ENCODE assay signal across 1 cellular context in genomic region chr6:116631379-116631990, GRCh38.
TF ChIP-seq lines count a peak whose summit lies in the region.

No MANE protein-coding gene starts in this region.

TF ChIP-seq in HepG2, 621 proteins besides CTCF, POLR2A, EP300 and RAD21 (continued from another document and continues in another):
- TF ChIP-seq, protein P1, sequence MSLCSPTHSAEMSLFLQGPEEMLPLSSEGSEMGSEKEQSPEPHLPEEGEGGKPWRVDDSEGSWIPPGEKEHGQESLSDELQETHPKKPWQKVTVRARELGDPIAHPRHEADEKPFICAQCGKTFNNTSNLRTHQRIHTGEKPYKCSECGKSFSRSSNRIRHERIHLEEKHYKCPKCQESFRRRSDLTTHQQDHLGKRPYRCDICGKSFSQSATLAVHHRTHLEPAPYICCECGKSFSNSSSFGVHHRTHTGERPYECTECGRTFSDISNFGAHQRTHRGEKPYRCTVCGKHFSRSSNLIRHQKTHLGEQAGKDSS (CRISPR knock-in tag; IDR thresholded peaks at IDR 0.05; ENCODE audit: borderline replicate concordance, low read depth) = no peak
- TF ChIP-seq RFXAP (CRISPR knock-in tag; IDR thresholded peaks at IDR 0.05; ENCODE audit: borderline replicate concordance) = peak; percentile 90
- peak; percentile 83; the same call in 1 of the 2 replicates for TF ChIP-seq NR2F2 (IDR thresholded peaks at IDR 0.05; ENCODE audit: borderline replicate concordance, low read depth)
- TF ChIP-seq ZNF263 (CRISPR knock-in tag; IDR thresholded peaks at IDR 0.05) = peak; percentile 39; the same call in 1 of the 2 replicates
- TF ChIP-seq MIER2 (CRISPR knock-in tag; IDR thresholded peaks at IDR 0.05) = peak; percentile 90
- peak; percentile 80; the same call in 1 of the 2 replicates for TF ChIP-seq PITX1 (CRISPR knock-in tag; IDR thresholded peaks at IDR 0.05)
- peak; percentile 83 to 88 for TF ChIP-seq MAFK (conservative IDR thresholded peaks at IDR 0.05 in 1 of 2, IDR thresholded peaks at IDR 0.05 in 1 of 2; ENCODE audit: low read length in 2 of 2)
- TF ChIP-seq ZSCAN29 (CRISPR knock-in tag; conservative IDR thresholded peaks at IDR 0.05) = peak; percentile 73; the same call in 1 of the 2 replicates
- TF ChIP-seq GATAD2A (CRISPR knock-in tag; IDR thresholded peaks at IDR 0.05) = peak; percentile 100
- TF ChIP-seq, protein P2, sequence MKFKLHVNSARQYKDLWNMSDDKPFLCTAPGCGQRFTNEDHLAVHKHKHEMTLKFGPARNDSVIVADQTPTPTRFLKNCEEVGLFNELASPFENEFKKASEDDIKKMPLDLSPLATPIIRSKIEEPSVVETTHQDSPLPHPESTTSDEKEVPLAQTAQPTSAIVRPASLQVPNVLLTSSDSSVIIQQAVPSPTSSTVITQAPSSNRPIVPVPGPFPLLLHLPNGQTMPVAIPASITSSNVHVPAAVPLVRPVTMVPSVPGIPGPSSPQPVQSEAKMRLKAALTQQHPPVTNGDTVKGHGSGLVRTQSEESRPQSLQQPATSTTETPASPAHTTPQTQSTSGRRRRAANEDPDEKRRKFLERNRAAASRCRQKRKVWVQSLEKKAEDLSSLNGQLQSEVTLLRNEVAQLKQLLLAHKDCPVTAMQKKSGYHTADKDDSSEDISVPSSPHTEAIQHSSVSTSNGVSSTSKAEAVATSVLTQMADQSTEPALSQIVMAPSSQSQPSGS (CRISPR knock-in tag; IDR thresholded peaks at IDR 0.05) = peak; percentile 66
- TF ChIP-seq RFX3 (CRISPR knock-in tag; IDR thresholded peaks at IDR 0.05) = peak; percentile 42; the same call in 1 of the 2 replicates
- TF ChIP-seq NR2F6 (IDR thresholded peaks at IDR 0.05) = peak; percentile 84
- peak; percentile 95 for TF ChIP-seq NR2F6 (CRISPR knock-in tag; IDR thresholded peaks at IDR 0.05)
- TF ChIP-seq, protein P3, sequence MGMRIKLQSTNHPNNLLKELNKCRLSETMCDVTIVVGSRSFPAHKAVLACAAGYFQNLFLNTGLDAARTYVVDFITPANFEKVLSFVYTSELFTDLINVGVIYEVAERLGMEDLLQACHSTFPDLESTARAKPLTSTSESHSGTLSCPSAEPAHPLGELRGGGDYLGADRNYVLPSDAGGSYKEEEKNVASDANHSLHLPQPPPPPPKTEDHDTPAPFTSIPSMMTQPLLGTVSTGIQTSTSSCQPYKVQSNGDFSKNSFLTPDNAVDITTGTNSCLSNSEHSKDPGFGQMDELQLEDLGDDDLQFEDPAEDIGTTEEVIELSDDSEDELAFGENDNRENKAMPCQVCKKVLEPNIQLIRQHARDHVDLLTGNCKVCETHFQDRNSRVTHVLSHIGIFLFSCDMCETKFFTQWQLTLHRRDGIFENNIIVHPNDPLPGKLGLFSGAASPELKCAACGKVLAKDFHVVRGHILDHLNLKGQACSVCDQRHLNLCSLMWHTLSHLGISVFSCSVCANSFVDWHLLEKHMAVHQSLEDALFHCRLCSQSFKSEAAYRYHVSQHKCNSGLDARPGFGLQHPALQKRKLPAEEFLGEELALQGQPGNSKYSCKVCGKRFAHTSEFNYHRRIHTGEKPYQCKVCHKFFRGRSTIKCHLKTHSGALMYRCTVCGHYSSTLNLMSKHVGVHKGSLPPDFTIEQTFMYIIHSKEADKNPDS (CRISPR knock-in tag; IDR thresholded peaks at IDR 0.05) = peak; percentile 84
- 0 out of 2 replicates have a peak, but pooled peaks have one; percentile 54 for TF ChIP-seq KLF9 (CRISPR knock-in tag; IDR thresholded peaks at IDR 0.05; ENCODE audit: low read depth)
- TF ChIP-seq ZNF644 (CRISPR knock-in tag; IDR thresholded peaks at IDR 0.05; ENCODE audit: low read depth) = peak; percentile 96
- no peak for TF ChIP-seq GPBP1L1 (CRISPR knock-in tag; IDR thresholded peaks at IDR 0.05)
- TF ChIP-seq POLR2AphosphoS2 (IDR thresholded peaks at IDR 0.05; ENCODE audit: low read depth, low read length) = no peak
- peak; percentile 88 for TF ChIP-seq ZFY (CRISPR knock-in tag; IDR thresholded peaks at IDR 0.05)
- peak; percentile 69; the same call in 1 of the 2 replicates for TF ChIP-seq GFI1 (CRISPR knock-in tag; IDR thresholded peaks at IDR 0.05; ENCODE audit: borderline replicate concordance)
- TF ChIP-seq, protein P4, sequence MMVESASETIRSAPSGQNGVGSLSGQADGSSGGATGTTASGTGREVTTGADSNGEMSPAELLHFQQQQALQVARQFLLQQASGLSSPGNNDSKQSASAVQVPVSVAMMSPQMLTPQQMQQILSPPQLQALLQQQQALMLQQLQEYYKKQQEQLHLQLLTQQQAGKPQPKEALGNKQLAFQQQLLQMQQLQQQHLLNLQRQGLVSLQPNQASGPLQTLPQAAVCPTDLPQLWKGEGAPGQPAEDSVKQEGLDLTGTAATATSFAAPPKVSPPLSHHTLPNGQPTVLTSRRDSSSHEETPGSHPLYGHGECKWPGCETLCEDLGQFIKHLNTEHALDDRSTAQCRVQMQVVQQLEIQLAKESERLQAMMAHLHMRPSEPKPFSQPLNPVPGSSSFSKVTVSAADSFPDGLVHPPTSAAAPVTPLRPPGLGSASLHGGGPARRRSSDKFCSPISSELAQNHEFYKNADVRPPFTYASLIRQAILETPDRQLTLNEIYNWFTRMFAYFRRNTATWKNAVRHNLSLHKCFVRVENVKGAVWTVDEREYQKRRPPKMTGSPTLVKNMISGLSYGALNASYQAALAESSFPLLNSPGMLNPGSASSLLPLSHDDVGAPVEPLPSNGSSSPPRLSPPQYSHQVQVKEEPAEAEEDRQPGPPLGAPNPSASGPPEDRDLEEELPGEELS (CRISPR knock-in tag; IDR thresholded peaks at IDR 0.05) = peak; percentile 98
- 0 out of 2 replicates have a peak, but pooled peaks have one; percentile 54 for TF ChIP-seq ZNF740 (CRISPR knock-in tag; IDR thresholded peaks at IDR 0.05)
- peak; percentile 66; the same call in 1 of the 2 replicates for TF ChIP-seq KAT7 (CRISPR knock-in tag; IDR thresholded peaks at IDR 0.05; ENCODE audit: borderline replicate concordance)
- peak; percentile 74 for TF ChIP-seq ATF1 (CRISPR knock-in tag; IDR thresholded peaks at IDR 0.05)
- peak; percentile 87 for TF ChIP-seq CCAR2 (optimal IDR thresholded peaks at IDR 0.05; ENCODE audit: low read depth, low read length)
- peak; percentile 93 for TF ChIP-seq HOXA3 (CRISPR knock-in tag; IDR thresholded peaks at IDR 0.05)
- 0 out of 2 replicates have a peak, but pooled peaks have one; percentile 35 for TF ChIP-seq MEIS1 (CRISPR knock-in tag; IDR thresholded peaks at IDR 0.05; ENCODE audit: borderline replicate concordance)
- peak; percentile 74; the same call in 1 of the 2 replicates for TF ChIP-seq ZFP90 (CRISPR knock-in tag; IDR thresholded peaks at IDR 0.05; ENCODE audit: borderline replicate concordance)
- no peak for TF ChIP-seq TCF12 (IDR thresholded peaks at IDR 0.05)
- TF ChIP-seq TCF12 (CRISPR knock-in tag; IDR thresholded peaks at IDR 0.05) = peak; percentile 50; the same call in 1 of the 2 replicates
- TF ChIP-seq CBX5 (CRISPR knock-in tag; IDR thresholded peaks at IDR 0.05; ENCODE audit: borderline replicate concordance) = peak; percentile 97; the same call in 1 of the 2 replicates
- TF ChIP-seq ZNF589 (CRISPR knock-in tag; conservative IDR thresholded peaks at IDR 0.05) = no peak
- TF ChIP-seq PPARG (CRISPR knock-in tag; conservative IDR thresholded peaks at IDR 0.05) = peak; percentile 91
- peak; percentile 88 for TF ChIP-seq MAFF (IDR thresholded peaks at IDR 0.05; ENCODE audit: low read depth, low read length)
- TF ChIP-seq, protein P5, sequence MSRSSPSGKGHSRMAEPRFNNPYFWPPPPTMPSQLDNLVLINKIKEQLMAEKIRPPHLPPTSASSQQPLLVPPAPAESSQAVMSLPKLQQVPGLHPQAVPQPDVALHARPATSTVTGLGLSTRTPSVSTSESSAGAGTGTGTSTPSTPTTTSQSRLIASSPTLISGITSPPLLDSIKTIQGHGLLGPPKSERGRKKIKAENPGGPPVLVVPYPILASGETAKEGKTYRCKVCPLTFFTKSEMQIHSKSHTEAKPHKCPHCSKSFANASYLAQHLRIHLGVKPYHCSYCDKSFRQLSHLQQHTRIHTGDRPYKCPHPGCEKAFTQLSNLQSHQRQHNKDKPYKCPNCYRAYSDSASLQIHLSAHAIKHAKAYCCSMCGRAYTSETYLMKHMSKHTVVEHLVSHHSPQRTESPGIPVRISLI (CRISPR knock-in tag; IDR thresholded peaks at IDR 0.05; ENCODE audit: borderline replicate concordance) = peak; percentile 98
- peak; percentile 39; the same call in 1 of the 2 replicates for TF ChIP-seq MNT (IDR thresholded peaks at IDR 0.05)
- TF ChIP-seq, protein P6, sequence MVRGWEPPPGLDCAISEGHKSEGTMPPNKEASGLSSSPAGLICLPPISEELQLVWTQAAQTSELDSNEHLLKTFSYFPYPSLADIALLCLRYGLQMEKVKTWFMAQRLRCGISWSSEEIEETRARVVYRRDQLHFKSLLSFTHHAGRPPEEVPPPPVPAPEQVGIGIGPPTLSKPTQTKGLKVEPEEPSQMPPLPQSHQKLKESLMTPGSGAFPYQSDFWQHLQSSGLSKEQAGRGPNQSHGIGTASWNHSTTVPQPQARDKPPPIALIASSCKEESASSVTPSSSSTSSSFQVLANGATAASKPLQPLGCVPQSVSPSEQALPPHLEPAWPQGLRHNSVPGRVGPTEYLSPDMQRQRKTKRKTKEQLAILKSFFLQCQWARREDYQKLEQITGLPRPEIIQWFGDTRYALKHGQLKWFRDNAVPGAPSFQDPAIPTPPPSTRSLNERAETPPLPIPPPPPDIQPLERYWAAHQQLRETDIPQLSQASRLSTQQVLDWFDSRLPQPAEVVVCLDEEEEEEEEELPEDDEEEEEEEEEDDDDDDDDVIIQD (CRISPR knock-in tag; IDR thresholded peaks at IDR 0.05; ENCODE audit: low read depth) = peak; percentile 99
- TF ChIP-seq NONO (IDR thresholded peaks at IDR 0.05) = no peak
- TF ChIP-seq NONO (CRISPR knock-in tag; conservative IDR thresholded peaks at IDR 0.05) = peak; percentile 66; the same call in 1 of the 2 replicates
- 0 out of 2 replicates have a peak, but pooled peaks have one; percentile 35 for TF ChIP-seq RFX5 (IDR thresholded peaks at IDR 0.05; ENCODE audit: low read depth, low read length)
- no peak for TF ChIP-seq MTA3 (CRISPR knock-in tag; IDR thresholded peaks at IDR 0.05)
- TF ChIP-seq, protein P7, sequence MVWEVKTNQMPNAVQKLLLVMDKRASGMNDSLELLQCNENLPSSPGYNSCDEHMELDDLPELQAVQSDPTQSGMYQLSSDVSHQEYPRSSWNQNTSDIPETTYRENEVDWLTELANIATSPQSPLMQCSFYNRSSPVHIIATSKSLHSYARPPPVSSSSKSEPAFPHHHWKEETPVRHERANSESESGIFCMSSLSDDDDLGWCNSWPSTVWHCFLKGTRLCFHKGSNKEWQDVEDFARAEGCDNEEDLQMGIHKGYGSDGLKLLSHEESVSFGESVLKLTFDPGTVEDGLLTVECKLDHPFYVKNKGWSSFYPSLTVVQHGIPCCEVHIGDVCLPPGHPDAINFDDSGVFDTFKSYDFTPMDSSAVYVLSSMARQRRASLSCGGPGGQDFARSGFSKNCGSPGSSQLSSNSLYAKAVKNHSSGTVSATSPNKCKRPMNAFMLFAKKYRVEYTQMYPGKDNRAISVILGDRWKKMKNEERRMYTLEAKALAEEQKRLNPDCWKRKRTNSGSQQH (CRISPR knock-in tag; IDR thresholded peaks at IDR 0.05; ENCODE audit: low read depth) = peak; percentile 66; the same call in 1 of the 2 replicates
- TF ChIP-seq ZNF232 (CRISPR knock-in tag; IDR thresholded peaks at IDR 0.05; ENCODE audit: borderline replicate concordance) = peak; percentile 89; the same call in 1 of the 2 replicates
- TF ChIP-seq, protein P8, sequence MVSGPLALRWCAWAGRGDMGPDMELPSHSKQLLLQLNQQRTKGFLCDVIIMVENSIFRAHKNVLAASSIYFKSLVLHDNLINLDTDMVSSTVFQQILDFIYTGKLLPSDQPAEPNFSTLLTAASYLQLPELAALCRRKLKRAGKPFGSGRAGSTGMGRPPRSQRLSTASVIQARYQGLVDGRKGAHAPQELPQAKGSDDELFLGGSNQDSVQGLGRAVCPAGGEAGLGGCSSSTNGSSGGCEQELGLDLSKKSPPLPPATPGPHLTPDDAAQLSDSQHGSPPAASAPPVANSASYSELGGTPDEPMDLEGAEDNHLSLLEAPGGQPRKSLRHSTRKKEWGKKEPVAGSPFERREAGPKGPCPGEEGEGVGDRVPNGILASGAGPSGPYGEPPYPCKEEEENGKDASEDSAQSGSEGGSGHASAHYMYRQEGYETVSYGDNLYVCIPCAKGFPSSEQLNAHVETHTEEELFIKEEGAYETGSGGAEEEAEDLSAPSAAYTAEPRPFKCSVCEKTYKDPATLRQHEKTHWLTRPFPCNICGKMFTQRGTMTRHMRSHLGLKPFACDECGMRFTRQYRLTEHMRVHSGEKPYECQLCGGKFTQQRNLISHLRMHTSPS (CRISPR knock-in tag; IDR thresholded peaks at IDR 0.05; ENCODE audit: low read depth) = peak; percentile 56; the same call in 1 of the 2 replicates
- TF ChIP-seq HCFC1 (IDR thresholded peaks at IDR 0.05; ENCODE audit: low read depth, low read length) = no peak
- peak; percentile 87; the same call in 1 of the 2 replicates for TF ChIP-seq ZBTB26 (CRISPR knock-in tag; IDR thresholded peaks at IDR 0.05; ENCODE audit: borderline replicate concordance)
- no peak for TF ChIP-seq ZNF672 (CRISPR knock-in tag; IDR thresholded peaks at IDR 0.05)
